In the genomic region with DNA sequence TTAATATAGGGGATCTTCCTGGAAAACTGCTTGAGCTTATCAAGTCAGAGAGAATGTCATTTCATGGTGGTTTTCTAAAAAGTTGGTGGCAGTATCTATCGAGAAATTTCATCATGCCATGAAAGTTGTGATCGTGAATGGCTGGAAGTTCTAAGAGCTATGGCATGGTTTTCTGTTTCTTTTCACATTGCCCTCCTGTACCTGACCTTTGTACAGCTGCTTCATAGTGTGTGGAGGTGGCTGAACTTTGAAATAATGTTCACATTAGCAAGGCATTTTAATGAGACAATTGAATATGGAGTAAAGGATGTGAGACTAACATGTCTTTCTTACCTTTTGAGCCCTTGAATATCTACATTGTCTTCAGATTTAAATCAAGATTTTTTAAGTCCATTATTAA, we compare ENCODE assay signal across 22 cellular contexts.
"Had no signal": no experiment of that assay in that cellular context is flagged by ENCODE, and none has a peak within 500 bp of the region (broad histone marks: within the 10 kb centered on the region; RNA-seq: fewer than 3 reads in every experiment).

No MANE protein-coding gene starts in this region.

- H3K27ac ChIP-seq: left lung, ovary, right atrium auricular region, skin epidermis, spleen, tibial nerve, uterus had no signal

- H3K9me3 ChIP-seq: left lung, mucosa of descending colon, ovary, right atrium auricular region, tibial nerve, uterus had no signal

- ATAC-seq: left cardiac atrium; left lung; mucosa of descending colon; naive thymus-derived CD4-positive, alpha-beta T cell; natural killer cell treated with Interleukin-12 subunit alpha and Interleukin-12 subunit beta and Interleukin-15 and Interleukin-18, amount 100 ng/mL, for 72 hours; sciatic nerve; stimulated activated memory B cell treated with anti-CD40 and anti-IgM and Interleukin-4, amounts not matched to agents 10 μg/mL and 1 μg/mL and 100 μg/mL, for 72 hours; stimulated activated naive CD8-positive, alpha-beta T cell treated with anti-CD3 and anti-CD28 coated beads, Interleukin-15, amount 100 ng/mL, for 72 hours had no signal

- FAIRE-seq: keratinocyte had no signal

- H3K4me3 ChIP-seq: left lung, lung, mucosa of descending colon, ovary, right atrium auricular region, skin epidermis, spleen, tibial nerve, uterus had no signal

- H3K36me3 ChIP-seq: left lung, ovary, right atrium auricular region, spleen, tibial nerve, uterus had no signal

- DNase-seq: hippocampal formation; left cardiac atrium; left lung; midbrain; mucosa of descending colon; naive thymus-derived CD4-positive, alpha-beta T cell; ovary; spleen; stimulated activated CD4-positive, alpha-beta T cell treated with anti-CD3 and anti-CD28 coated beads, Interleukin-4, amount 100 ng/mL, for 24 hours; stimulated activated CD8-positive, alpha-beta memory T cell treated with anti-CD3 and anti-CD28 coated beads, Interleukin-4, amount 100 ng/mL, for 48 hours; stimulated activated naive CD4-positive, alpha-beta T cell treated with Interleukin-2 at 50 U/mL for 16 hours; stimulated activated naive CD8-positive, alpha-beta T cell treated with anti-CD3 and anti-CD28 coated beads, Interleukin-15, amount 100 ng/mL, for 72 hours; substantia nigra; uterus had no signal

- H3K4me1 ChIP-seq: left lung, right atrium auricular region, spleen, tibial nerve, uterus had no signal

- H3K27me3 ChIP-seq: left lung, ovary, right atrium auricular region, spleen, tibial nerve, uterus had no signal
